Comparison of ENCODE assay signal across 8 cellular contexts in the genomic region with DNA sequence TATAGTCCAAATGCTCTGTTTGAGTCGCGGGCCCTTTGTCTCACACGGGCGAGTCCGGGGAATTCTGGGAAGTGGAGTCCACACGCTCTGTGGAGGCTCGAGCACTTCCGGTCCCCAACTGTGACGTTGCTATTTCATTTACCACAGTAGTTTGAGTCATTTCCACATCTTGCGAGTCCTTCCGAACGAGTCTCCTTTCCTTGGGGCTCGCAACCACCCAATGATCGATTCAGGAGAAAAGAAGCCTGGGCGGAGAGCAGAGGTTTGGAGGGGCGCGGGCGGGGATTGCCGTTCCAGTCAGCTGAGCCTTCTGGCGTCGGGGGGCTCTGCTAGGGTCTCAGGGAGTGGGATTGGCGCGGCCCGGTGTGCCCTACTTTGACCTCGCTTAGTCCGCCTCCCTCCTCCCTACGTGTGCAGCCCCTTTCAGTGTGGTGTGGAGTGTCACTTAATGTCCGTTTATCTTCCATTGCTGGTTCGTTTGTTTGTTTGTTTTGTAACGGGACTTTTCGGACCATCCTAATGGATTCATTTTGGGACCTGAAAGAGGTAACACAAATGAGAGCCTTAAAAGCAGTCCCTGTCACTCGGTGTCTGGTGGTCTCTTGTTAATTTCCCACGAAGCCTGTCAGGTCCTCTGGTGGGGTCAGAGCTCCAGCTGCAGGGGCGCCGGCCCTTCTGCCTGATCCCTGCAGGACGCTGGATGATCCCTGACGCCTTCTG. TPM values are rescaled to one million over a fixed set of nuclear protein-coding genes. Genes with fewer than 3 reads are reported as not detected.
DNase-seq lines count a peak whose midpoint lies in the region; ATAC-seq, FAIRE-seq and TF ChIP-seq lines count a peak whose summit lies in the region.

A gene (plus strand): TSS at position 163 of the 720 bp plus-strand sequence. CDS start 58 bp downstream, at position 221.

- no peak for TF ChIP-seq CTCF in HepG2 (CRISPR knock-in tag; IDR thresholded peaks at IDR 0.05)

- peaks cover 55% of the 10 kb centered on the region for H3K36me3 Mint-ChIP-seq in activated CD4-positive, alpha-beta T cell treated with anti-CD3 and anti-CD28 coated beads, Interleukin-2, amount 10 ng/mL, durations not matched to agents 7 days and 5 days (ENCODE audit: low read depth)

- H2AFZ ChIP-seq in HepG2 (ENCODE audit: low read length): peak within 1 kb of the TSS; percentile 98

- in situ Hi-C loops in ACHN (cut with HindIII; ENCODE audit: low pct_ligation_motif_present, low pct_unique_long_range_greater_than_20kb, low sequenced_read_pairs) (no loop called here), HepG2 (cut with HindIII; ENCODE audit: extremely low pct_ligation_motif_present, low pct_unique_long_range_greater_than_20kb) (no loop called here)

- H4K20me1 ChIP-seq in HepG2 (ENCODE audit: insufficient read depth, low read length): no peaks in the 10 kb centered on the region

- H3K4me3 ChIP-seq in HepG2 (replicated peaks in 1 of 3; ENCODE audit: insufficient read depth in 1 of 3, low read depth in 2 of 3, low read length in 3 of 3): peak within 1 kb of the TSS; percentile 88 to 97 (median 91)

- peak in 1 of 2 experiments; percentile 63; a peak in 2 of 4 replicates for TF ChIP-seq POLR2A in HepG2 (IDR thresholded peaks at IDR 0.05; ENCODE audit: insufficient read depth in 1 of 2, low read depth in 2 of 2, low read length in 2 of 2)

- peak within 1 kb of the TSS; percentile 75 for H3K9ac ChIP-seq in HepG2 (ENCODE audit: insufficient read depth, low read depth, low read length)

- CTCF ChIA-PET in activated CD4-positive, alpha-beta T cell treated with anti-CD3 and anti-CD28 coated beads, Interleukin-2, amount 10 ng/mL, durations not matched to agents 7 days and 5 days (lab: Charles Lee): interaction anchor here (2.3 kb wide), 1 partner anchor 24 kb away, joined by 4 read pairs; no protein-coding TSS in a partner anchor
- CTCF ChIA-PET in HepG2 (lab: Yijun Ruan, JAX; ENCODE audit: low intra/inter-chr PET ratio, low total read pairs): no interaction called here

- intact Hi-C loops in HepG2 (cut with micrococcal nuclease; ENCODE audit: unreplicated experiment): loop anchor here (2.0 kb wide), 1 partner anchor 75 kb away; a partner anchor contains a TSS

- peaks cover 46% of the 10 kb centered on the region for H3K9me3 Mint-ChIP-seq in activated CD4-positive, alpha-beta T cell treated with anti-CD3 and anti-CD28 coated beads, Interleukin-2, amount 10 ng/mL, durations not matched to agents 7 days and 5 days

- 1% methylated on average over 31 of the region's 37 CpGs for WGBS in HepG2 (ENCODE audit: low lambda C conversion rate)

- no peak for TF ChIP-seq RAD21 in HepG2 (CRISPR knock-in tag; IDR thresholded peaks at IDR 0.05)

- peaks cover 16% of the 10 kb centered on the region; the same call in 1 of the 2 replicates for H3K4me1 ChIP-seq in HepG2 (ENCODE audit: insufficient read depth, low read length)

- BruUV-seq in HepG2 (replicated peaks; lab: Mats Ljungman, UMichigan): TSS peak; percentile 82

- peaks cover 5% of the 10 kb centered on the region for H3K27me3 Mint-ChIP-seq in activated CD4-positive, alpha-beta T cell treated with anti-CD3 and anti-CD28 coated beads, Interleukin-2, amount 10 ng/mL, durations not matched to agents 7 days and 5 days

- H3K27ac Mint-ChIP-seq in activated CD4-positive, alpha-beta T cell treated with anti-CD3 and anti-CD28 coated beads, Interleukin-2, amount 10 ng/mL, durations not matched to agents 7 days and 5 days: peak within 1 kb of the TSS; percentile 87

- H3K27me3 ChIP-seq in HepG2 (ENCODE audit: control insufficient read depth in 1 of 2, insufficient read depth in 2 of 2, low read length in 2 of 2): no peaks in the 10 kb centered on the region; a peak in 1 of 5 replicates

- DNase-seq in ACHN (peak; percentile 84), NCI-H510A (lab: John Stamatoyannopoulos, UW) (peak; percentile 13), dermis blood vessel endothelial cell (peak; percentile 90), HepG2 (ENCODE audit: low spot score) (peak; percentile 76)
- peak; percentile 85 for DNase-seq in activated CD4-positive, alpha-beta T cell treated with anti-CD3 and anti-CD28 coated beads, Interleukin-2, amount 10 ng/mL, durations not matched to agents 7 days and 5 days
- DNase-seq in stimulated activated CD4-positive, alpha-beta T cell treated with anti-CD3 and anti-CD28 coated beads, Interleukin-2, amount 100 ng/mL, for 4 hours (ENCODE audit: low read depth): peak; percentile 70

- ATAC-seq in GM18867 (IDR thresholded peaks at IDR 0.05; ENCODE audit: unreplicated experiment) (peak; percentile 85), HG03280 (IDR thresholded peaks at IDR 0.05; ENCODE audit: unreplicated experiment) (peak; percentile 96), HepG2 (peak; percentile 100)

- peak within 1 kb of the TSS; percentile 87 for H3K4me3 Mint-ChIP-seq in activated CD4-positive, alpha-beta T cell treated with anti-CD3 and anti-CD28 coated beads, Interleukin-2, amount 10 ng/mL, durations not matched to agents 7 days and 5 days

- POLR2A ChIA-PET in activated CD4-positive, alpha-beta T cell treated with anti-CD3 and anti-CD28 coated beads, Interleukin-2, amount 10 ng/mL, durations not matched to agents 7 days and 5 days (lab: Charles Lee): no interaction called here
- POLR2A ChIA-PET in HepG2 (lab: Yijun Ruan, JAX): interaction anchor here (0.8 to 1.6 kb wide), 3 partner anchors 21 to 90 kb away, joined by 3 to 6 read pairs (median 5); a partner anchor contains a TSS

- peak within 1 kb of the TSS; percentile 85 for H3K4me2 ChIP-seq in HepG2 (ENCODE audit: low read depth, low read length)

- peaks cover 4% of the 10 kb centered on the region for H3K79me2 ChIP-seq in HepG2 (ENCODE audit: insufficient read depth, low read length)

- H3K36me3 ChIP-seq in HepG2 (replicated peaks in 1 of 2; ENCODE audit: control insufficient read depth in 1 of 2, insufficient read depth in 2 of 2, low read length in 2 of 2): peaks cover 3 to 16% of the 10 kb centered on the region in 2 experiments; a peak in 3 of 5 replicates

- FAIRE-seq in HepG2 (lab: Jason Lieb, UNC): peak; percentile 83

- TF ChIP-seq EP300 in HepG2 (IDR thresholded peaks at IDR 0.05; ENCODE audit: low read depth in 2 of 2, low read length in 2 of 2) (no peak), HepG2 (CRISPR knock-in tag; IDR thresholded peaks at IDR 0.05; ENCODE audit: borderline replicate concordance) (no peak)

- peak within 1 kb of the TSS; percentile 42 for H3K27ac ChIP-seq in HepG2 (ENCODE audit: extremely low read length, insufficient read depth, low read length)

- peaks cover 17% of the 10 kb centered on the region for H3K4me1 Mint-ChIP-seq in activated CD4-positive, alpha-beta T cell treated with anti-CD3 and anti-CD28 coated beads, Interleukin-2, amount 10 ng/mL, durations not matched to agents 7 days and 5 days

- no peaks in the 10 kb centered on the region for H3K9me3 ChIP-seq in HepG2 (ENCODE audit: low read length)

TF ChIP-seq in HepG2, 621 proteins besides CTCF, POLR2A, EP300 and RAD21 (continues in another document):
- TF ChIP-seq SAFB2 (CRISPR knock-in tag; IDR thresholded peaks at IDR 0.05; ENCODE audit: borderline replicate concordance, low read depth) (no peak), THYN1 (CRISPR knock-in tag; IDR thresholded peaks at IDR 0.05; ENCODE audit: borderline replicate concordance, low read depth) (no peak), ZMYM2 (CRISPR knock-in tag; IDR thresholded peaks at IDR 0.05) (0 out of 2 replicates have a peak, but pooled peaks have one; percentile 7), SP4 (CRISPR knock-in tag; IDR thresholded peaks at IDR 0.05) (0 out of 2 replicates have a peak, but pooled peaks have one; percentile 28)

RNA-seq across cellular contexts. Expression of the gene that starts here (rescaled TPM):
- total RNA-seq in activated CD4-positive, alpha-beta T cell treated with anti-CD3 and anti-CD28 coated beads, Interleukin-2, amount 10 ng/mL, durations not matched to agents 7 days and 5 days: 1 to 10 TPM; 2.8 to 3.7 TPM
- total RNA-seq in dermis blood vessel endothelial cell (4.8 and 7.5 TPM in 2 replicates), HepG2 (2016; rRNA removed; fragmentation: Illumina TruSeq; extraction: Trizol) (6.1 and 6.2 TPM in 2 replicates)
- 3.1 and 3.3 TPM in 2 replicates for total RNA-seq in HepG2 (2016; cell fraction: cytosol; rRNA removed; fragmentation: Illumina TruSeq; extraction: Trizol; ENCODE audit: low read depth)
- total RNA-seq in HepG2 (2016; cell fraction: insoluble cytoplasmic fraction; rRNA removed; fragmentation: Illumina TruSeq; extraction: Trizol): 6.0 and 7.2 TPM in 2 replicates
- total RNA-seq in HepG2 (2016; cell fraction: membrane; rRNA removed; fragmentation: Illumina TruSeq; extraction: Trizol): 5.8 and 6.4 TPM in 2 replicates
- 3.9 and 4.8 TPM in 2 replicates for total RNA-seq in HepG2 (2016; cell fraction: nucleus; rRNA removed; fragmentation: Illumina TruSeq; extraction: Trizol)
- 2.2 TPM in 2 replicates for polyA plus RNA-seq in HepG2 (2011; rRNA removed)
- polyA plus RNA-seq in HepG2 (2011; cell fraction: cytosol; rRNA removed): 1.1 and 3.2 TPM in 2 replicates
- polyA plus RNA-seq in HepG2 (2011; cell fraction: nucleus; rRNA removed): 2.9 and 3.3 TPM in 2 replicates
- polyA plus RNA-seq in HepG2 (2012): 2.9 and 3.4 TPM in 2 replicates
- 0.82 and 1.3 TPM in 2 replicates for polyA plus RNA-seq in HepG2 (2016; cell fraction: cytosol; fragmentation: Illumina TruSeq; extraction: Trizol; ENCODE audit: low read depth)
- polyA plus RNA-seq in HepG2 (2016; cell fraction: insoluble cytoplasmic fraction; fragmentation: Illumina TruSeq; extraction: Trizol; ENCODE audit: low read depth): 4.0 and 4.9 TPM in 2 replicates
- polyA plus RNA-seq in HepG2 (2016; cell fraction: membrane; fragmentation: Illumina TruSeq; extraction: Trizol; ENCODE audit: low read depth): 0.93 and 1.3 TPM in 2 replicates
- polyA plus RNA-seq in HepG2 (2016; cell fraction: nucleus; fragmentation: Illumina TruSeq; extraction: Trizol; ENCODE audit: insufficient read depth, low read depth): 6.0 and 8.8 TPM in 2 replicates
- 1.6 and 3.2 TPM in 2 replicates for polyA minus RNA-seq in HepG2 (2011; rRNA and poly(A)+ RNA removed; ENCODE audit: low replicate concordance)
- polyA minus RNA-seq in HepG2 (2011; cell fraction: cytosol; rRNA and poly(A)+ RNA removed): 1.1 and 1.3 TPM in 2 replicates
- 4.0 and 7.8 TPM in 2 replicates for polyA minus RNA-seq in HepG2 (2011; cell fraction: nucleus; rRNA and poly(A)+ RNA removed)

Comparison
In these comparisons a context has a peak if more than half of its experiments do, and no peak if none do; other contexts are left out.
1. Peak in every context shown above with its lines: DNase-seq, ATAC-seq, H3K4me3 ChIP-seq and H3K27ac ChIP-seq.
2. DNase-seq: peak in every context shown above with its lines; median percentile 90 in dermis blood vessel endothelial cell; 85 in activated CD4-positive, alpha-beta T cell treated with anti-CD3 and anti-CD28 coated beads, Interleukin-2, amount 10 ng/mL, durations not matched to agents 7 days and 5 days; 84 in ACHN; 76 in HepG2; 70 in stimulated activated CD4-positive, alpha-beta T cell treated with anti-CD3 and anti-CD28 coated beads, Interleukin-2, amount 100 ng/mL, for 4 hours; 13 in NCI-H510A.